ENCODE assay signal across 8 cellular contexts in the genomic region with DNA sequence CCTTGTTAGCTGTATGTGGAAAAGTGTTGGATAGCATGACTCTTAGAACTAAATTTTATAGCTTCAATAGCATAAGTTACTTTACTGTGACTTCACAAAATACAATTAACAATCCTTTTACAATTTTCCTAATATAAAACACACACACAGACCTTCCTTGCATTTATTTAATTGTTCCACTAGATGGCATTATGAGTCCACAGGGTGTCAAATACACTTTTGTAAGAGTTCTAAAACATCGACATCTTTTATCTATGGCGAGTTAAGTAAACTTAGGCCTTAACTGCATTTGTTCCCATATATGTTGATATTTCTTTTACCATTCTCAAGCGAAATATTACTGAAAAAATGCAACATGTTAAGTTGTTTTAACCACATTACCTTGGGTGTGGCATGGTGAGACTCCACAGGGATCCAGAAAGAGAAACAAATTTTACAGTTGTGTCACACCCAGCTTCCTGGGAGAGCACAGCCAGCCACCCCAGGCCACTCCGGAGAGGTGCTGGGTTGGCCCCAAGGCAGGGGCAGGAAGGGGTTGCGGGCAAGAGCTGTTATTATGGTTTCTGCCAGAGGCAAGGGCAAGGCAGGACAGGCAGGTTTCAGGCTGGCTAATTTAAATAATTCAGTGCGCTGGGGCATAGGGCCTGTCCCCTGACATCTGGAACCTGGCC.
DNase-seq lines count a peak whose midpoint lies in the region; ATAC-seq and TF ChIP-seq lines count a peak whose summit lies in the region.

No MANE protein-coding gene starts in this region.

- H3K4me3 ChIP-seq in breast epithelium (no peak overlapping the region), neural cell (ENCODE audit: low read length) (no peak overlapping the region)

- TF ChIP-seq POLR2A in breast epithelium (IDR thresholded peaks at IDR 0.05): no peak

- H3K4me1 ChIP-seq in breast epithelium: no peaks in the 10 kb centered on the region

- peak; percentile 91 for TF ChIP-seq RAD21 in neural cell (conservative IDR thresholded peaks at IDR 0.05)

- H4K20me1 ChIP-seq in neural cell (ENCODE audit: insufficient read depth): no peaks in the 10 kb centered on the region

- no peak overlapping the region for H2AFZ ChIP-seq in neural cell (ENCODE audit: low read depth, low read length)

- POLR2A ChIA-PET in MCF 10A (lab: Yijun Ruan, JAX): interaction anchor here (0.7 to 1.2 kb wide), 3 partner anchors 69 to 818 kb away, joined by 3 to 4 read pairs (median 3); no protein-coding TSS in a partner anchor

- no peaks in the 10 kb centered on the region for H3K9me2 ChIP-seq in neural cell (ENCODE audit: insufficient read depth, low read length)

- H3K4me3 Mint-ChIP-seq in MCF 10A (ENCODE audit: unreplicated experiment): no peak overlapping the region
- no peak overlapping the region for H3K4me3 Mint-ChIP-seq in activated naive CD8-positive, alpha-beta T cell treated with anti-CD3 and anti-CD28 coated beads, Interleukin-2, amount 50 U/mL, for 24 hours

- CTCF ChIA-PET in MCF 10A (lab: Yijun Ruan, JAX): interaction anchor here (0.6 to 5.9 kb wide), 30 partner anchors 8 to 1477 kb away, joined by 3 to 82 read pairs (median 4); no protein-coding TSS in a partner anchor

- ATAC-seq in activated naive CD8-positive, alpha-beta T cell treated with anti-CD3 and anti-CD28 coated beads, Interleukin-2, amount 50 U/mL, for 24 hours: no peak

- H3K4me2 ChIP-seq in neural cell (ENCODE audit: low read length): no peak overlapping the region

- H3K9me3 ChIP-seq in breast epithelium: no peaks in the 10 kb centered on the region
- H3K9me3 ChIP-seq in neural cell (ENCODE audit: low read length): no peaks in the 10 kb centered on the region

- H3K36me3 Mint-ChIP-seq in MCF 10A (ENCODE audit: insufficient read depth, unreplicated experiment): no peaks in the 10 kb centered on the region
- no peaks in the 10 kb centered on the region for H3K36me3 Mint-ChIP-seq in activated naive CD8-positive, alpha-beta T cell treated with anti-CD3 and anti-CD28 coated beads, Interleukin-2, amount 50 U/mL, for 24 hours (ENCODE audit: low read depth)

- H3K36me3 ChIP-seq in breast epithelium: no peaks in the 10 kb centered on the region
- H3K36me3 ChIP-seq in neural cell (ENCODE audit: insufficient read depth, low read length): no peaks in the 10 kb centered on the region

- TF ChIP-seq EP300 in neural cell (conservative IDR thresholded peaks at IDR 0.05; ENCODE audit: poor library complexity, severe bottlenecking): no peak

- intact Hi-C loops in MCF 10A (cut with micrococcal nuclease): loop anchor here (1.0 to 10.0 kb wide), 6 partner anchors 124 to 1446 kb away; no protein-coding TSS in a partner anchor
- intact Hi-C loops in breast epithelium (cut with DNase I; ENCODE audit: low total_unique reads): no loop called here

- peak; percentile 67 for TF ChIP-seq CTCF in MCF 10A (IDR thresholded peaks at IDR 0.05; ENCODE audit: unreplicated experiment)
- peak in 1 of 3 donors; percentile 49 for TF ChIP-seq CTCF in breast epithelium (IDR thresholded peaks at IDR 0.05)
- TF ChIP-seq CTCF in neural cell (IDR thresholded peaks at IDR 0.05; ENCODE audit: poor library complexity, severe bottlenecking): peak; percentile 86

- no peak overlapping the region for H3K9ac ChIP-seq in neural cell (ENCODE audit: low read length)

- H3K27me3 ChIP-seq in breast epithelium: peaks cover 0 to under 1% of the 10 kb centered on the region in 2 donors
- H3K27me3 ChIP-seq in neural cell (ENCODE audit: insufficient read depth, low read depth, low read length): no peaks in the 10 kb centered on the region

- H3K27ac Mint-ChIP-seq in MCF 10A (ENCODE audit: low read depth, unreplicated experiment): no peak overlapping the region
- H3K27ac Mint-ChIP-seq in activated naive CD8-positive, alpha-beta T cell treated with anti-CD3 and anti-CD28 coated beads, Interleukin-2, amount 50 U/mL, for 24 hours: no peak overlapping the region

- no peaks in the 10 kb centered on the region for H3K4me1 Mint-ChIP-seq in MCF 10A (ENCODE audit: insufficient read depth, unreplicated experiment)
- no peaks in the 10 kb centered on the region for H3K4me1 Mint-ChIP-seq in activated naive CD8-positive, alpha-beta T cell treated with anti-CD3 and anti-CD28 coated beads, Interleukin-2, amount 50 U/mL, for 24 hours

- H3F3A ChIP-seq in neural cell (ENCODE audit: insufficient read depth, low read length, poor library complexity, severe bottlenecking): no peaks in the 10 kb centered on the region

- BruUV-seq in MCF 10A (replicated peaks; lab: Mats Ljungman, UMichigan): no TSS peak

- DNase-seq in MCF 10A (ENCODE audit: unreplicated experiment) (peak; percentile 46), breast epithelium (ENCODE audit: low spot score in 2 of 2) (no peak), NCI-H2029 treated with DMSO at 0.1 percent for 48 hours (lab: John Stamatoyannopoulos, UW) (peak; percentile 61), cerebellar cortex (ENCODE audit: low spot score) (peak; percentile 33), cortex of kidney (lab: John Stamatoyannopoulos, UW) (no peak), NOMO-1 treated with DMSO at 0.1 percent for 48 hours (lab: John Stamatoyannopoulos, UW; ENCODE audit: unreplicated experiment) (no peak)
- DNase-seq in activated naive CD8-positive, alpha-beta T cell treated with anti-CD3 and anti-CD28 coated beads, Interleukin-2, amount 50 U/mL, for 24 hours: no peak

- peaks cover 63% of the 10 kb centered on the region for H3K27me3 Mint-ChIP-seq in MCF 10A (ENCODE audit: insufficient read depth, unreplicated experiment)
- H3K27me3 Mint-ChIP-seq in activated naive CD8-positive, alpha-beta T cell treated with anti-CD3 and anti-CD28 coated beads, Interleukin-2, amount 50 U/mL, for 24 hours: no peaks in the 10 kb centered on the region

- H3K9me3 Mint-ChIP-seq in MCF 10A (ENCODE audit: unreplicated experiment): no peaks in the 10 kb centered on the region
- H3K9me3 Mint-ChIP-seq in activated naive CD8-positive, alpha-beta T cell treated with anti-CD3 and anti-CD28 coated beads, Interleukin-2, amount 50 U/mL, for 24 hours: peaks cover 7% of the 10 kb centered on the region

- no peak overlapping the region for H3K27ac ChIP-seq in breast epithelium
- no peak overlapping the region for H3K27ac ChIP-seq in neural cell (ENCODE audit: low read length)

- H3K79me2 ChIP-seq in neural cell (replicated peaks; ENCODE audit: insufficient read depth, low read length): no peaks in the 10 kb centered on the region

TF ChIP-seq in neural cell, 6 proteins besides CTCF, POLR2A, EP300 and RAD21:
- TF ChIP-seq, protein P1, sequence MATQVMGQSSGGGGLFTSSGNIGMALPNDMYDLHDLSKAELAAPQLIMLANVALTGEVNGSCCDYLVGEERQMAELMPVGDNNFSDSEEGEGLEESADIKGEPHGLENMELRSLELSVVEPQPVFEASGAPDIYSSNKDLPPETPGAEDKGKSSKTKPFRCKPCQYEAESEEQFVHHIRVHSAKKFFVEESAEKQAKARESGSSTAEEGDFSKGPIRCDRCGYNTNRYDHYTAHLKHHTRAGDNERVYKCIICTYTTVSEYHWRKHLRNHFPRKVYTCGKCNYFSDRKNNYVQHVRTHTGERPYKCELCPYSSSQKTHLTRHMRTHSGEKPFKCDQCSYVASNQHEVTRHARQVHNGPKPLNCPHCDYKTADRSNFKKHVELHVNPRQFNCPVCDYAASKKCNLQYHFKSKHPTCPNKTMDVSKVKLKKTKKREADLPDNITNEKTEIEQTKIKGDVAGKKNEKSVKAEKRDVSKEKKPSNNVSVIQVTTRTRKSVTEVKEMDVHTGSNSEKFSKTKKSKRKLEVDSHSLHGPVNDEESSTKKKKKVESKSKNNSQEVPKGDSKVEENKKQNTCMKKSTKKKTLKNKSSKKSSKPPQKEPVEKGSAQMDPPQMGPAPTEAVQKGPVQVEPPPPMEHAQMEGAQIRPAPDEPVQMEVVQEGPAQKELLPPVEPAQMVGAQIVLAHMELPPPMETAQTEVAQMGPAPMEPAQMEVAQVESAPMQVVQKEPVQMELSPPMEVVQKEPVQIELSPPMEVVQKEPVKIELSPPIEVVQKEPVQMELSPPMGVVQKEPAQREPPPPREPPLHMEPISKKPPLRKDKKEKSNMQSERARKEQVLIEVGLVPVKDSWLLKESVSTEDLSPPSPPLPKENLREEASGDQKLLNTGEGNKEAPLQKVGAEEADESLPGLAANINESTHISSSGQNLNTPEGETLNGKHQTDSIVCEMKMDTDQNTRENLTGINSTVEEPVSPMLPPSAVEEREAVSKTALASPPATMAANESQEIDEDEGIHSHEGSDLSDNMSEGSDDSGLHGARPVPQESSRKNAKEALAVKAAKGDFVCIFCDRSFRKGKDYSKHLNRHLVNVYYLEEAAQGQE (IDR thresholded peaks at IDR 0.05; ENCODE audit: borderline replicate concordance): no peak
- TF ChIP-seq SMC3 (conservative IDR thresholded peaks at IDR 0.05; ENCODE audit: poor library complexity): peak; percentile 90

Comparison
In these comparisons a context has a peak if more than half of its experiments do, and no peak if none do; other contexts are left out.
1. DNase-seq: peak in MCF 10A (single experiment), NCI-H2029 treated with DMSO at 0.1 percent for 48 hours (single experiment) and cerebellar cortex (single experiment); none in breast epithelium (0 of 2), cortex of kidney (single experiment), NOMO-1 treated with DMSO at 0.1 percent for 48 hours (single experiment) and activated naive CD8-positive, alpha-beta T cell treated with anti-CD3 and anti-CD28 coated beads, Interleukin-2, amount 50 U/mL, for 24 hours (single experiment).